Comparison of ENCODE assay signal across 1 cellular context in the genomic region with DNA sequence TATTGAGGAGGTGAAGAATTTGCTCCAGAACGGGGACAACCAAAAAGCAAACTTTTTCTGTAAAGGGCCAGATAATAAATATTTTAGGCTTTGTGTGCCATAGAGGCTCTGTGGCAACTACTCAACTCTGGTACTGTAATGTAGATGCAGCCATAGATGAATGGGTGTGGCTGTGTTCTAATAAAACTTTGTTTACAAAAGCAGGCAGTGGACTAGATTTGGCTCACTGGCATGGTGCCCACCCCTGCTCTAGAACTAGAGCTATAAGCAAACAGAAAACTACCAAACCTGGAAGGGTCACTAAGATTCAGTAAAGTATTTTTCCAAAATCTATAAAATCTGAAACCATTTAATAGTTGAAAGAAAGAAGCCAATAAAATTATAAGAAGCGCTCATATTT.
TF ChIP-seq lines count a peak whose summit lies in the region.

No MANE protein-coding gene starts in this region.

TF ChIP-seq in A549, 52 proteins besides CTCF, POLR2A, EP300 and RAD21 (continued from another document):
- TF ChIP-seq, protein P1, sequence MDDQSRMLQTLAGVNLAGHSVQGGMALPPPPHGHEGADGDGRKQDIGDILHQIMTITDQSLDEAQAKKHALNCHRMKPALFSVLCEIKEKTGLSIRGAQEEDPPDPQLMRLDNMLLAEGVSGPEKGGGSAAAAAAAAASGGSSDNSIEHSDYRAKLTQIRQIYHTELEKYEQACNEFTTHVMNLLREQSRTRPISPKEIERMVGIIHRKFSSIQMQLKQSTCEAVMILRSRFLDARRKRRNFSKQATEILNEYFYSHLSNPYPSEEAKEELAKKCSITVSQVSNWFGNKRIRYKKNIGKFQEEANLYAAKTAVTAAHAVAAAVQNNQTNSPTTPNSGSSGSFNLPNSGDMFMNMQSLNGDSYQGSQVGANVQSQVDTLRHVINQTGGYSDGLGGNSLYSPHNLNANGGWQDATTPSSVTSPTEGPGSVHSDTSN (IDR thresholded peaks at IDR 0.05), result no peak
